ENCODE assay signal across 16 cellular contexts in genomic region chr3:71195492-71195891, GRCh38.
DNase-seq lines count a peak whose midpoint lies in the region; ATAC-seq, FAIRE-seq and TF ChIP-seq lines count a peak whose summit lies in the region.
"Had no signal": no experiment of that assay in that cellular context is flagged by ENCODE, and none has a peak within 500 bp of the region (broad histone marks: within the 10 kb centered on the region; RNA-seq: fewer than 3 reads in every experiment).

No MANE protein-coding gene starts in this region.

- no peak overlapping the region for H2AFZ ChIP-seq in astrocyte (ENCODE audit: low read depth, low read length)
- H2AFZ ChIP-seq: GM23248 had no signal

- peak overlapping the region; percentile 6 for H3K9ac ChIP-seq in astrocyte (ENCODE audit: low read length)
- H3K9ac ChIP-seq: GM23248 had no signal

- H3K4me1 ChIP-seq in astrocyte (ENCODE audit: insufficient read depth, low read length) (peaks cover 18% of the 10 kb centered on the region), testis (no peaks in the 10 kb centered on the region)
- H3K4me1 ChIP-seq: right atrium auricular region had no signal

- no peak for TF ChIP-seq POLR2A in testis (IDR thresholded peaks at IDR 0.05)

- H3K4me2 ChIP-seq in astrocyte (ENCODE audit: low read length), result peak overlapping the region; percentile 50

- H3K4me3 Mint-ChIP-seq in astrocyte (ENCODE audit: unreplicated experiment), result no peak overlapping the region
- peak overlapping the region; percentile 34 for H3K4me3 Mint-ChIP-seq in nephron progenitor cell

- TF ChIP-seq CTCF in astrocyte (IDR thresholded peaks at IDR 0.05; ENCODE audit: insufficient read depth, low read depth, low read length), result no peak
- no peak for TF ChIP-seq CTCF in nephron progenitor cell (IDR thresholded peaks at IDR 0.05)
- no peak for TF ChIP-seq CTCF in testis (IDR thresholded peaks at IDR 0.05)

- H3K9me3 Mint-ChIP-seq in astrocyte (ENCODE audit: unreplicated experiment) (no peaks in the 10 kb centered on the region), nephron progenitor cell (no peaks in the 10 kb centered on the region)
- H3K9me3 Mint-ChIP-seq: activated T-helper 2 cell treated with anti-CD3 and anti-CD28 coated beads, Interferon-gamma antibody, Interleukin-2, Interleukin-4, amounts not matched to agents 10 μg/mL and 5 μg/mL and 100 μg/mL, durations not matched to agents 14 hours and 24 hours and 36 hours had no signal

- H3K4me3 ChIP-seq in astrocyte (ENCODE audit: insufficient read depth, low read depth, low read length), result no peak overlapping the region
- no peak overlapping the region for H3K4me3 ChIP-seq in testis
- H3K4me3 ChIP-seq: GM23248, right atrium auricular region had no signal

- H3K9me3 ChIP-seq in astrocyte (ENCODE audit: insufficient read depth, low read depth, low read length) (no peaks in the 10 kb centered on the region), testis (no peaks in the 10 kb centered on the region)
- H3K9me3 ChIP-seq: right atrium auricular region had no signal

- H3K79me2 ChIP-seq in astrocyte (ENCODE audit: insufficient read depth, low read length), result peaks cover 9% of the 10 kb centered on the region

- H4K20me1 ChIP-seq in astrocyte (ENCODE audit: insufficient read depth, low read length), result peaks cover 1% of the 10 kb centered on the region

- H3K27me3 Mint-ChIP-seq in astrocyte (ENCODE audit: low read depth, unreplicated experiment) (no peaks in the 10 kb centered on the region), nephron progenitor cell (ENCODE audit: low read depth, poor library complexity) (no peaks in the 10 kb centered on the region)

- H3K4me1 Mint-ChIP-seq in astrocyte (ENCODE audit: low read depth, unreplicated experiment), result peaks cover 26% of the 10 kb centered on the region
- peaks cover 67% of the 10 kb centered on the region for H3K4me1 Mint-ChIP-seq in nephron progenitor cell

- DNase-seq in DMS 273 (lab: John Stamatoyannopoulos, UW; ENCODE audit: unreplicated experiment) (peak; percentile 35), DMS 273 treated with DMSO at 0.1 percent for 48 hours (lab: John Stamatoyannopoulos, UW) (no peak), NCI-H146 (lab: John Stamatoyannopoulos, UW) (peak; percentile 83), astrocyte (ENCODE audit: low read depth) (peak; percentile 86), nephron progenitor cell (peak; percentile 22), SIG-M5 (lab: John Stamatoyannopoulos, UW) (no peak), testis (no peak)
- DNase-seq: 8988T, GM23248, midbrain had no signal

- H3K27me3 ChIP-seq in astrocyte (ENCODE audit: insufficient read depth, low read length), result no peaks in the 10 kb centered on the region
- no peaks in the 10 kb centered on the region for H3K27me3 ChIP-seq in testis
- H3K27me3 ChIP-seq: right atrium auricular region had no signal

- FAIRE-seq in astrocyte (lab: Jason Lieb, UNC), result peak; percentile 81
- FAIRE-seq: G401.6, urothelium cell line had no signal

- H3K27ac Mint-ChIP-seq in astrocyte (ENCODE audit: unreplicated experiment) (no peak overlapping the region), nephron progenitor cell (peak overlapping the region; percentile 89)

- peak overlapping the region; percentile 38 for H3K27ac ChIP-seq in astrocyte (ENCODE audit: low read depth, low read length)
- no peak overlapping the region for H3K27ac ChIP-seq in testis
- H3K27ac ChIP-seq: GM23248, right atrium auricular region, VCaP had no signal

- peaks cover 8% of the 10 kb centered on the region for H3K36me3 ChIP-seq in astrocyte (ENCODE audit: insufficient read depth, low read length)
- no peaks in the 10 kb centered on the region for H3K36me3 ChIP-seq in testis (ENCODE audit: low read depth, missing control alignments)
- H3K36me3 ChIP-seq: right atrium auricular region had no signal

- ATAC-seq in HG03432 (IDR thresholded peaks at IDR 0.05; ENCODE audit: unreplicated experiment), result no peak

- H3K36me3 Mint-ChIP-seq in astrocyte (ENCODE audit: low read depth, unreplicated experiment) (peaks cover 16% of the 10 kb centered on the region), nephron progenitor cell (ENCODE audit: low read depth) (peaks cover 14% of the 10 kb centered on the region)

- intact Hi-C loops in testis (cut with DNase I; ENCODE audit: low total_unique reads), result no loop called here

- 85 to 91% methylated on average over 5 of the region's 5 CpGs for WGBS in testis, 2 donors

Comparison
In these comparisons a context has a peak if more than half of its experiments do, and no peak if none do; other contexts are left out.
1. DNase-seq: peak in DMS 273 (single experiment), NCI-H146 (single experiment), astrocyte (single experiment) and nephron progenitor cell (single experiment); none in DMS 273 treated with DMSO at 0.1 percent for 48 hours (single experiment), SIG-M5 (single experiment) and testis (single experiment).